2 cellular contexts compared by ENCODE assay signal in genomic region chr2:76558157-76558556, GRCh38.
TF ChIP-seq lines count a peak whose summit lies in the region.

No MANE protein-coding gene starts in this region.

TF ChIP-seq in A549, 52 proteins besides CTCF, POLR2A, EP300 and RAD21 (continued from another document):
- TF ChIP-seq NR3C1 (IDR thresholded peaks at IDR 0.05) = no peak
- no peak for TF ChIP-seq ELK1 (IDR thresholded peaks at IDR 0.05; ENCODE audit: low read depth, low read length)
- TF ChIP-seq RARB (CRISPR knock-in tag; IDR thresholded peaks at IDR 0.05) = no peak
- TF ChIP-seq MAFK (IDR thresholded peaks at IDR 0.05; ENCODE audit: partially characterized antibody) = peak; percentile 89
- TF ChIP-seq SMC3 (IDR thresholded peaks at IDR 0.05) = no peak

TF ChIP-seq in GM23338, 12 proteins besides CTCF, POLR2A, EP300 and RAD21 (continued from another document):
- no peak for TF ChIP-seq ZNF462 (CRISPR knock-in tag; IDR thresholded peaks at IDR 0.05)
- TF ChIP-seq, protein P1, sequence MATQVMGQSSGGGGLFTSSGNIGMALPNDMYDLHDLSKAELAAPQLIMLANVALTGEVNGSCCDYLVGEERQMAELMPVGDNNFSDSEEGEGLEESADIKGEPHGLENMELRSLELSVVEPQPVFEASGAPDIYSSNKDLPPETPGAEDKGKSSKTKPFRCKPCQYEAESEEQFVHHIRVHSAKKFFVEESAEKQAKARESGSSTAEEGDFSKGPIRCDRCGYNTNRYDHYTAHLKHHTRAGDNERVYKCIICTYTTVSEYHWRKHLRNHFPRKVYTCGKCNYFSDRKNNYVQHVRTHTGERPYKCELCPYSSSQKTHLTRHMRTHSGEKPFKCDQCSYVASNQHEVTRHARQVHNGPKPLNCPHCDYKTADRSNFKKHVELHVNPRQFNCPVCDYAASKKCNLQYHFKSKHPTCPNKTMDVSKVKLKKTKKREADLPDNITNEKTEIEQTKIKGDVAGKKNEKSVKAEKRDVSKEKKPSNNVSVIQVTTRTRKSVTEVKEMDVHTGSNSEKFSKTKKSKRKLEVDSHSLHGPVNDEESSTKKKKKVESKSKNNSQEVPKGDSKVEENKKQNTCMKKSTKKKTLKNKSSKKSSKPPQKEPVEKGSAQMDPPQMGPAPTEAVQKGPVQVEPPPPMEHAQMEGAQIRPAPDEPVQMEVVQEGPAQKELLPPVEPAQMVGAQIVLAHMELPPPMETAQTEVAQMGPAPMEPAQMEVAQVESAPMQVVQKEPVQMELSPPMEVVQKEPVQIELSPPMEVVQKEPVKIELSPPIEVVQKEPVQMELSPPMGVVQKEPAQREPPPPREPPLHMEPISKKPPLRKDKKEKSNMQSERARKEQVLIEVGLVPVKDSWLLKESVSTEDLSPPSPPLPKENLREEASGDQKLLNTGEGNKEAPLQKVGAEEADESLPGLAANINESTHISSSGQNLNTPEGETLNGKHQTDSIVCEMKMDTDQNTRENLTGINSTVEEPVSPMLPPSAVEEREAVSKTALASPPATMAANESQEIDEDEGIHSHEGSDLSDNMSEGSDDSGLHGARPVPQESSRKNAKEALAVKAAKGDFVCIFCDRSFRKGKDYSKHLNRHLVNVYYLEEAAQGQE (IDR thresholded peaks at IDR 0.05; ENCODE audit: unreplicated experiment) = no peak
